33 cellular contexts compared by ENCODE assay signal in the genomic region with DNA sequence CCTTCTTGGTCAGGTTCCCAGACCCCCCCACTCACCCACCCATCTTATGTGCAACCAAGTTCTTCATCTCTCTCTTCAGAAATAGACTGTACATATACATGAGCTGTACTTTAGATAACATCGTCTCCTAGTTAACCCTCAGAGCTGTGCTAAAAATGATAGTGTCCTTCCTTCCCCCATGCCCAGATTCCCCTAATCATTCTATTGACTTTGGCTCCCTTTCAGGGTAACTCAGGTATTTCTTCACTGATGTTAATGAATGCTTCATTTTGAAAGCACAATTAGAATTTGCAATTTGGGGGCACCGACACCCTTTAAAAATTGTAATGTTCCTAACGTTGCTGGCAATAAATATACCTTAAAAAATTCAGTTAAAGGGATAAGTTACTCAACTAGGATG. TPM values are rescaled to one million over a fixed set of nuclear protein-coding genes. Genes with fewer than 3 reads are reported as not detected.
"Had no signal": no experiment of that assay in that cellular context is flagged by ENCODE, and none has a peak within 500 bp of the region (broad histone marks: within the 10 kb centered on the region; RNA-seq: fewer than 3 reads in every experiment).

No MANE protein-coding gene starts in this region.

- H3K9me3 ChIP-seq: adrenal gland, body of pancreas, esophagus muscularis mucosa, gastrocnemius medialis, heart left ventricle had no signal

- H3K27ac ChIP-seq: adrenal gland, body of pancreas, esophagus muscularis mucosa, foreskin keratinocyte, gastrocnemius medialis, heart left ventricle had no signal

- H3K27me3 ChIP-seq: adrenal gland, body of pancreas, esophagus muscularis mucosa, foreskin keratinocyte, gastrocnemius medialis, heart left ventricle had no signal

- DNase-seq: activated CD4-positive, alpha-beta memory T cell treated with anti-CD3 and anti-CD28 coated beads for 36 hours; activated CD4-positive, alpha-beta T cell treated with anti-CD3 and anti-CD28 coated beads for 36 hours; activated CD4-positive, alpha-beta T cell treated with anti-CD3 and anti-CD28 coated beads, Interleukin-2, amount 10 ng/mL, durations not matched to agents 24 days and 14 days; activated CD4-positive, CD25-positive, alpha-beta regulatory T cell; activated CD4-positive, CD25-positive, alpha-beta regulatory T cell treated with anti-CD3 and anti-CD28 coated beads, Interleukin-2, amount 50 U/mL, for 72 hours; activated CD8-positive, alpha-beta memory T cell treated with anti-CD3 and anti-CD28 coated beads, Interleukin-2, amount 10 ng/mL, durations not matched to agents 7 days and 5 days; activated CD8-positive, alpha-beta memory T cell treated with anti-CD3 and anti-CD28 coated beads, Interleukin-2, amount 50 U/mL, for 4 hours; activated CD8-positive, alpha-beta T cell treated with anti-CD3 and anti-CD28 coated beads, Interleukin-2, amount 10 ng/mL, durations not matched to agents 7 days and 5 days; activated effector memory CD4-positive, alpha-beta T cell treated with anti-CD3 and anti-CD28 coated beads, Interleukin-2, amount 50 U/mL, for 16 hours; activated naive CD4-positive, alpha-beta T cell treated with anti-CD3 and anti-CD28 coated beads for 36 hours; activated naive CD8-positive, alpha-beta T cell treated with anti-CD3 and anti-CD28 coated beads for 36 hours; activated naive CD8-positive, alpha-beta T cell treated with anti-CD3 and anti-CD28 coated beads, Interleukin-2, amount 50 U/mL, for 24 hours; activated T-cell treated with anti-CD3 and anti-CD28 coated beads, Interleukin-2, amount 50 U/mL, for 1 hour; activated T-cell treated with anti-CD3 and anti-CD28 coated beads, Interleukin-2, amount 50 U/mL, for 48 hours; adrenal gland; amygdala; aorta; body of pancreas; caudate nucleus; cortex of kidney; dermis blood vessel endothelial cell; effector CD4-positive, alpha-beta T cell; effector memory CD8-positive, alpha-beta T cell; erythroblast; foreskin keratinocyte; gastrocnemius medialis; glutamatergic neuron; heart left ventricle; T-helper 1 cell; T-helper 2 cell had no signal

- H3K4me3 ChIP-seq: adrenal gland, body of pancreas, esophagus muscularis mucosa, gastrocnemius medialis, heart left ventricle had no signal

- H3K4me1 ChIP-seq: body of pancreas, foreskin keratinocyte, gastrocnemius medialis had no signal

- FAIRE-seq: colon had no signal

- ATAC-seq: activated CD4-positive, alpha-beta T cell treated with anti-CD3 and anti-CD28 coated beads for 36 hours; activated CD8-positive, alpha-beta memory T cell treated with anti-CD3 and anti-CD28 coated beads, Interleukin-2, amount 10 ng/mL, durations not matched to agents 7 days and 5 days; activated CD8-positive, alpha-beta T cell treated with anti-CD3 and anti-CD28 coated beads, Interleukin-2, amount 10 ng/mL, durations not matched to agents 7 days and 5 days; activated naive CD8-positive, alpha-beta T cell treated with anti-CD3 and anti-CD28 coated beads, Interleukin-2, amount 50 U/mL, for 24 hours; body of pancreas; effector memory CD8-positive, alpha-beta T cell; foreskin keratinocyte; gastrocnemius medialis; heart left ventricle had no signal

RNA-seq across cellular contexts. Expression of a gene that starts 24.3 kb away (rescaled TPM):
- total RNA-seq: chondrocyte had no signal
